In genomic region chr10:125868372-125868975, GRCh38 we compare ENCODE assay signal across 8 cellular contexts. TPM values are rescaled to one million over a fixed set of nuclear protein-coding genes. Genes with fewer than 3 reads are reported as not detected.
A peak's percentile ranks its signal among the peaks of the same experiment; 100 is the strongest.
DNase-seq lines count a peak whose midpoint lies in the region; ATAC-seq, FAIRE-seq and TF ChIP-seq lines count a peak whose summit lies in the region.

No MANE protein-coding gene starts in this region.

- intact Hi-C loops in GM12878 (cut with micrococcal nuclease; ENCODE audit: unreplicated experiment), result loop anchor here (2.0 to 10.0 kb wide), 2 partner anchors 106 to 636 kb away; no protein-coding TSS in a partner anchor

- no peaks in the 10 kb centered on the region for H3K9me3 Mint-ChIP-seq in GM23338

- TF ChIP-seq EP300 in GM12878 (IDR thresholded peaks at IDR 0.05; ENCODE audit: borderline replicate concordance in 1 of 2, control insufficient read depth in 1 of 2, low read depth in 2 of 2, low read length in 2 of 2), result no peak

- RAD21 ChIA-PET in GM12878 (lab: Charles Lee; ENCODE audit: unreplicated experiment), result interaction anchor here (1.3 kb wide), 2 partner anchors 14 to 87 kb away, joined by 4 to 7 read pairs; no protein-coding TSS in a partner anchor

- WGBS in GM12878 (ENCODE audit: insufficient coverage, insufficient replicate concordance, low lambda C conversion rate, missing lambda C conversion rate), result 46% methylated on average over 7 of the region's 7 CpGs

- H3K27me3 ChIP-seq in GM23338 (ENCODE audit: insufficient read depth), result no peaks in the 10 kb centered on the region
- H3K27me3 ChIP-seq in GM12878 (replicated peaks in 1 of 2; ENCODE audit: control insufficient read depth in 2 of 2, insufficient read depth in 2 of 2, low read length in 1 of 2), result no peaks in the 10 kb centered on the region

- H3F3A ChIP-seq in GM23338 (replicated peaks; ENCODE audit: low read depth), result no peaks in the 10 kb centered on the region

- BruUV-seq in GM12878 (replicated peaks; lab: Mats Ljungman, UMichigan), result no TSS peak

- no peaks in the 10 kb centered on the region for H3K9me2 ChIP-seq in GM23338 (ENCODE audit: insufficient read depth)

- no peak overlapping the region for H3K27ac Mint-ChIP-seq in GM23338

- SMC1A ChIA-PET in GM12878 (lab: Charles Lee; ENCODE audit: uncharacterized antibody, unreplicated experiment), result interaction anchor here (1.1 to 2.4 kb wide), 3 partner anchors 9 to 14 kb away, joined by 3 to 9 read pairs (median 4); no protein-coding TSS in a partner anchor

- TF ChIP-seq CTCF in GM23338 (conservative IDR thresholded peaks at IDR 0.05; ENCODE audit: low read depth in 2 of 2), result peak; percentile 84 to 93
- peak; percentile 73 to 79 (median 74) for TF ChIP-seq CTCF in GM12878 (IDR thresholded peaks at IDR 0.05 in 2 of 3, conservative IDR thresholded peaks at IDR 0.05 in 1 of 3; ENCODE audit: control insufficient read depth in 2 of 3, extremely low read depth in 1 of 3, insufficient read depth in 1 of 3, low read depth in 3 of 3, low read length in 3 of 3)

- CTCF ChIA-PET in GM12878 (lab: Yijun Ruan, JAX), result interaction anchor here (0.7 to 2.7 kb wide), 16 partner anchors 9 to 821 kb away, joined by 3 to 12 read pairs (median 4); partner anchors contain the start of genes BCCIP, DHX32 and UROS

- H3K4me1 ChIP-seq in GM23338 (ENCODE audit: insufficient read depth), result no peaks in the 10 kb centered on the region
- no peaks in the 10 kb centered on the region for H3K4me1 ChIP-seq in GM12878 (ENCODE audit: control insufficient read depth, insufficient read depth, low read length)

- in situ Hi-C loops in GM12878 (cut with MboI), result no loop called here

- peaks cover 6% of the 10 kb centered on the region for H3K36me3 Mint-ChIP-seq in GM23338 (ENCODE audit: low read depth)

- TF ChIP-seq RAD21 in GM12878 (IDR thresholded peaks at IDR 0.05; ENCODE audit: insufficient read depth, low read depth, low read length), result peak; percentile 76

- no peak for TF ChIP-seq POLR2A in GM12878 (IDR thresholded peaks at IDR 0.05; ENCODE audit: low read depth, low read length)

- H2AFZ ChIP-seq in GM23338 (no peak overlapping the region), GM12878 (ENCODE audit: control insufficient read depth, low read depth, low read length) (no peak overlapping the region)

- no peak overlapping the region for H3K27ac ChIP-seq in GM23338 (ENCODE audit: low read depth)
- H3K27ac ChIP-seq in GM12878 (ENCODE audit: control insufficient read depth, insufficient read depth), result no peak overlapping the region

- no peak overlapping the region for H3K4me3 ChIP-seq in GM23338
- H3K4me3 ChIP-seq in GM12878, result no peak overlapping the region

- no peaks in the 10 kb centered on the region; the same call in 2 of the 3 replicates for H3K4me1 Mint-ChIP-seq in GM23338

- H3K36me3 ChIP-seq in GM23338 (ENCODE audit: insufficient read depth) (no peaks in the 10 kb centered on the region), GM12878 (ENCODE audit: control insufficient read depth in 2 of 2, insufficient read depth in 2 of 2, low read length in 1 of 2) (peaks cover 0 to 6% of the 10 kb centered on the region in 2 experiments; a peak in 1 of 4 replicates)

- FAIRE-seq in GM12878 (lab: Jason Lieb, UNC), result no peak

- POLR2A ChIA-PET in GM12878 (lab: Charles Lee), result no interaction called here

- no peaks in the 10 kb centered on the region for H3K27me3 Mint-ChIP-seq in GM23338 (ENCODE audit: insufficient read depth, low read depth, poor library complexity)

- H3K4me3 Mint-ChIP-seq in GM23338, result no peak overlapping the region

- no peak overlapping the region for H3K4me2 ChIP-seq in GM23338
- no peak overlapping the region for H3K4me2 ChIP-seq in GM12878 (ENCODE audit: control insufficient read depth, insufficient read depth)

- peak; percentile 27 for DNase-seq in NCI-H2029 treated with DMSO at 0.1 percent for 48 hours (lab: John Stamatoyannopoulos, UW)
- DNase-seq in NCI-H2029 (lab: John Stamatoyannopoulos, UW), result no peak
- DNase-seq in GM23338 (ENCODE audit: low spot score), result peak; percentile 66
- DNase-seq in NCI-H345 (lab: John Stamatoyannopoulos, UW), result peak; percentile 7
- DNase-seq in GM12878 (ENCODE audit: low read depth, low spot score), result no peak
- DNase-seq in left kidney (ENCODE audit: low read depth, low spot score), result peak; percentile 41

- no peaks in the 10 kb centered on the region for H3K9me3 ChIP-seq in GM12878 (replicated peaks; ENCODE audit: control insufficient read depth, insufficient read depth, low read length)

- H3K9ac ChIP-seq in GM12878 (ENCODE audit: control insufficient read depth, insufficient read depth, low read length), result no peak overlapping the region

- H3K79me2 ChIP-seq in GM23338 (replicated peaks; ENCODE audit: insufficient read depth), result no peaks in the 10 kb centered on the region
- H3K79me2 ChIP-seq in GM12878 (ENCODE audit: control insufficient read depth, insufficient read depth, low read length), result no peaks in the 10 kb centered on the region

- H4K20me1 ChIP-seq in GM23338 (replicated peaks; ENCODE audit: insufficient read depth) (no peaks in the 10 kb centered on the region), GM12878 (ENCODE audit: control insufficient read depth, insufficient read depth) (no peaks in the 10 kb centered on the region)

- ATAC-seq in GM23338 (peak; percentile 52), GM12878 (peak; percentile 71), GM18861 (IDR thresholded peaks at IDR 0.05; ENCODE audit: unreplicated experiment) (no peak), GM18907 (IDR thresholded peaks at IDR 0.05; ENCODE audit: unreplicated experiment) (no peak)

RNA-seq across cellular contexts. Expression of gene DHX32, which starts 12.6 kb away (rescaled TPM):
- 21.3 and 21.6 TPM in 2 replicates for total RNA-seq in GM23338 (2014; rRNA removed; shearing (Covaris generic))
- polyA plus RNA-seq in GM23338 (2016; fragmentation: Nextera tagmentation; extraction: Ambion mirVana), result 7.2 and 9.5 TPM in 2 replicates
- 28.5 TPM in 2 replicates for total RNA-seq in GM12878 (2013; cell fraction: nucleolus; rRNA removed)
- 16.7 TPM in 2 replicates for total RNA-seq in GM12878 (2014; rRNA removed)
- 17.0 and 17.2 TPM in 2 replicates for total RNA-seq in GM12878 (2014; rRNA removed; fragmentation: Illumina TruSeq; extraction: Trizol)
- 19.8 and 21.4 TPM in 2 replicates for total RNA-seq in GM12878 (2021)
- 10.8 TPM for polyA plus RNA-seq in GM12878 (2011; ENCODE audit: low read depth)
- polyA plus RNA-seq in GM12878 (2011; rRNA removed), result 10.4 and 13.3 TPM in 2 replicates
- polyA plus RNA-seq in GM12878 (2011; cell fraction: cytosol; rRNA removed), result 5.3 and 5.9 TPM in 2 replicates
- polyA plus RNA-seq in GM12878 (2011; cell fraction: nucleus; rRNA removed), result 6.8 and 8.2 TPM in 2 replicates
- 9.6 and 14.9 TPM in 2 replicates for polyA plus RNA-seq in GM12878 (2012)
- polyA plus RNA-seq in GM12878 (2014; fragmentation: Illumina TruSeq; extraction: Trizol), result 15.1 and 18.9 TPM in 2 replicates
- 1 to 10 TPM; 5.4 to 7.7 TPM for polyA plus RNA-seq in GM12878 (2014; fragmentation: Nextera tagmentation; extraction: Ambion mirVana)
- polyA plus RNA-seq in GM12878 (2014; rRNA removed), result 10.7 and 15.3 TPM in 2 replicates
- polyA plus RNA-seq in GM12878 (2016; fragmentation: Nextera tagmentation; extraction: Ambion mirVana), result 10 to 100 TPM; 17.5 to 21.0 TPM
- 11.6 and 14.6 TPM in 2 replicates for polyA minus RNA-seq in GM12878 (2011; rRNA and poly(A)+ RNA removed)
- 4.9 and 6.1 TPM in 2 replicates for polyA minus RNA-seq in GM12878 (2011; cell fraction: cytosol; rRNA and poly(A)+ RNA removed)
- polyA minus RNA-seq in GM12878 (2011; cell fraction: nucleus; rRNA and poly(A)+ RNA removed), result 4.2 and 4.6 TPM in 2 replicates

RNA-seq across cellular contexts. Expression of gene FANK1, which starts 27.9 kb away (rescaled TPM):
- total RNA-seq in GM23338 (2014; rRNA removed; shearing (Covaris generic)), result 0.69 TPM in 1 of 2 replicates, not detected in the other
- polyA plus RNA-seq in GM23338 (2016; fragmentation: Nextera tagmentation; extraction: Ambion mirVana) (0.37 and 0.56 TPM in 2 replicates), GM12878 (2011; rRNA removed) (0.12 and 0.36 TPM in 2 replicates), GM12878 (2014; fragmentation: Illumina TruSeq; extraction: Trizol) (0.15 TPM in 1 of 2 replicates, not detected in the other), GM12878 (2014; fragmentation: Nextera tagmentation; extraction: Ambion mirVana) (under 1 TPM in 1 of 2 experiments, not detected in 1; 0.07 TPM), GM12878 (2014; rRNA removed) (not detected in 2 replicates), GM12878 (2016; fragmentation: Nextera tagmentation; extraction: Ambion mirVana) (under 1 TPM in 1 of 2 experiments, not detected in 1; 0.16 TPM)
- 1.7 and 1.9 TPM in 2 replicates for total RNA-seq in GM12878 (2013; cell fraction: nucleolus; rRNA removed)
- total RNA-seq in GM12878 (2014; rRNA removed) (0.11 TPM in 1 of 2 replicates, not detected in the other), GM12878 (2014; rRNA removed; fragmentation: Illumina TruSeq; extraction: Trizol) (not detected in 2 replicates), GM12878 (2021) (not detected in 2 replicates)
- not detected for polyA plus RNA-seq in GM12878 (2011; ENCODE audit: low read depth)
- 0.10 TPM in 1 of 2 replicates, not detected in the other for polyA plus RNA-seq in GM12878 (2011; cell fraction: cytosol; rRNA removed)
- 0.64 and 0.88 TPM in 2 replicates for polyA plus RNA-seq in GM12878 (2011; cell fraction: nucleus; rRNA removed)
- polyA plus RNA-seq in GM12878 (2012), result not detected in 2 replicates
- not detected in 2 replicates for polyA minus RNA-seq in GM12878 (2011; rRNA and poly(A)+ RNA removed)
- not detected in 2 replicates for polyA minus RNA-seq in GM12878 (2011; cell fraction: cytosol; rRNA and poly(A)+ RNA removed)
- polyA minus RNA-seq in GM12878 (2011; cell fraction: nucleus; rRNA and poly(A)+ RNA removed), result not detected in 2 replicates

RNA-seq across cellular contexts. Expression of gene BCCIP, which starts 45.1 kb away (rescaled TPM):
- total RNA-seq in GM23338 (2014; rRNA removed; shearing (Covaris generic)), result 91.1 and 98.6 TPM in 2 replicates
- 189 and 214 TPM in 2 replicates for polyA plus RNA-seq in GM23338 (2016; fragmentation: Nextera tagmentation; extraction: Ambion mirVana)
- total RNA-seq in GM12878 (2013; cell fraction: nucleolus; rRNA removed), result 50.1 and 57.0 TPM in 2 replicates
- 61.2 and 64.0 TPM in 2 replicates for total RNA-seq in GM12878 (2014; rRNA removed)
- 116 and 119 TPM in 2 replicates for total RNA-seq in GM12878 (2014; rRNA removed; fragmentation: Illumina TruSeq; extraction: Trizol)
- total RNA-seq in GM12878 (2021), result 80.1 and 80.9 TPM in 2 replicates
- 47.9 TPM for polyA plus RNA-seq in GM12878 (2011; ENCODE audit: low read depth)
- 88.7 and 136 TPM in 2 replicates for polyA plus RNA-seq in GM12878 (2011; rRNA removed)
- 25.4 and 25.9 TPM in 2 replicates for polyA plus RNA-seq in GM12878 (2011; cell fraction: cytosol; rRNA removed)
- polyA plus RNA-seq in GM12878 (2011; cell fraction: nucleus; rRNA removed), result 26.4 and 33.2 TPM in 2 replicates
- polyA plus RNA-seq in GM12878 (2012), result 55.5 and 58.8 TPM in 2 replicates
- polyA plus RNA-seq in GM12878 (2014; fragmentation: Illumina TruSeq; extraction: Trizol), result 136 and 153 TPM in 2 replicates
- polyA plus RNA-seq in GM12878 (2014; fragmentation: Nextera tagmentation; extraction: Ambion mirVana), result 100 to 1,000 TPM; 150 to 158 TPM
- polyA plus RNA-seq in GM12878 (2014; rRNA removed), result 78.8 and 92.8 TPM in 2 replicates
- polyA plus RNA-seq in GM12878 (2016; fragmentation: Nextera tagmentation; extraction: Ambion mirVana), result 100 to 1,000 TPM; 218 to 225 TPM
- polyA minus RNA-seq in GM12878 (2011; rRNA and poly(A)+ RNA removed), result 16.9 and 27.6 TPM in 2 replicates
- polyA minus RNA-seq in GM12878 (2011; cell fraction: cytosol; rRNA and poly(A)+ RNA removed), result 14.7 and 15.8 TPM in 2 replicates
- polyA minus RNA-seq in GM12878 (2011; cell fraction: nucleus; rRNA and poly(A)+ RNA removed), result 20.6 and 30.9 TPM in 2 replicates

RNA-seq across cellular contexts. Expression of gene UROS, which starts 45.4 kb away (rescaled TPM):
- 43.4 and 47.1 TPM in 2 replicates for total RNA-seq in GM23338 (2014; rRNA removed; shearing (Covaris generic))
- polyA plus RNA-seq in GM23338 (2016; fragmentation: Nextera tagmentation; extraction: Ambion mirVana) (39.0 and 41.3 TPM in 2 replicates), GM12878 (2011; rRNA removed) (29.5 and 44.6 TPM in 2 replicates), GM12878 (2014; fragmentation: Illumina TruSeq; extraction: Trizol) (61.3 and 62.0 TPM in 2 replicates), GM12878 (2014; fragmentation: Nextera tagmentation; extraction: Ambion mirVana) (10 to 100 TPM in 1 of 2 experiments, 1 to 10 TPM in 1; 4.3 to 13.6 TPM), GM12878 (2014; rRNA removed) (67.9 and 71.2 TPM in 2 replicates), GM12878 (2016; fragmentation: Nextera tagmentation; extraction: Ambion mirVana) (100 to 1,000 TPM; 103 to 112 TPM)
- 48.4 and 50.0 TPM in 2 replicates for total RNA-seq in GM12878 (2013; cell fraction: nucleolus; rRNA removed)
- total RNA-seq in GM12878 (2014; rRNA removed) (74.3 and 77.7 TPM in 2 replicates), GM12878 (2014; rRNA removed; fragmentation: Illumina TruSeq; extraction: Trizol) (60.6 and 62.0 TPM in 2 replicates), GM12878 (2021) (62.5 and 67.0 TPM in 2 replicates)
- polyA plus RNA-seq in GM12878 (2011; ENCODE audit: low read depth), result 26.3 TPM
- polyA plus RNA-seq in GM12878 (2011; cell fraction: cytosol; rRNA removed), result 26.8 and 33.4 TPM in 2 replicates
- 45.4 and 49.3 TPM in 2 replicates for polyA plus RNA-seq in GM12878 (2011; cell fraction: nucleus; rRNA removed)
- polyA plus RNA-seq in GM12878 (2012), result 35.2 and 35.7 TPM in 2 replicates
- polyA minus RNA-seq in GM12878 (2011; rRNA and poly(A)+ RNA removed), result 21.1 and 27.4 TPM in 2 replicates
- polyA minus RNA-seq in GM12878 (2011; cell fraction: cytosol; rRNA and poly(A)+ RNA removed), result 7.9 and 13.2 TPM in 2 replicates
- 17.7 and 32.7 TPM in 2 replicates for polyA minus RNA-seq in GM12878 (2011; cell fraction: nucleus; rRNA and poly(A)+ RNA removed)

Comparison
In these comparisons a context has a peak if more than half of its experiments do, and no peak if none do; other contexts are left out.
1. DNase-seq: peak in NCI-H2029 treated with DMSO at 0.1 percent for 48 hours (single experiment), GM23338 (single experiment), NCI-H345 (single experiment) and left kidney (single experiment); none in NCI-H2029 (single experiment) and GM12878 (single experiment).
2. ATAC-seq: peak in GM23338 (single experiment) and GM12878 (single experiment); none in GM18861 (single experiment) and GM18907 (single experiment).